ENCODE assay signal across 18 cellular contexts in genomic region chr22:37491559-37492427, GRCh38. TPM values are rescaled to one million over a fixed set of nuclear protein-coding genes. Genes with fewer than 3 reads are reported as not detected.
DNase-seq lines count a peak whose midpoint lies in the region; ATAC-seq, FAIRE-seq and TF ChIP-seq lines count a peak whose summit lies in the region.
"Had no signal": no experiment of that assay in that cellular context is flagged by ENCODE, and none has a peak within 500 bp of the region (broad histone marks: within the 10 kb centered on the region; RNA-seq: fewer than 3 reads in every experiment).

No MANE protein-coding gene starts in this region.

- no peak for TF ChIP-seq CTCF in bronchial epithelial cell (IDR thresholded peaks at IDR 0.05; ENCODE audit: insufficient read depth, low read length, severe bottlenecking)
- TF ChIP-seq CTCF in mucosa of descending colon (IDR thresholded peaks at IDR 0.05) = no peak

- ATAC-seq in mucosa of descending colon (peak; percentile 53), HG02610 (IDR thresholded peaks at IDR 0.05; ENCODE audit: unreplicated experiment) (no peak), HG03095 (IDR thresholded peaks at IDR 0.05; ENCODE audit: unreplicated experiment) (no peak)

- no peaks in the 10 kb centered on the region for H3K27me3 ChIP-seq in bronchial epithelial cell (ENCODE audit: control insufficient read depth, insufficient read depth, low read length)

- H3K36me3 ChIP-seq in bronchial epithelial cell (ENCODE audit: control insufficient read depth, insufficient read depth, low read length) (peaks cover 21% of the 10 kb centered on the region), mucosa of descending colon (ENCODE audit: low read depth) (no peaks in the 10 kb centered on the region)

- H3K27me3 Mint-ChIP-seq in activated CD4-positive, alpha-beta T cell treated with anti-CD3 and anti-CD28 coated beads, Interleukin-2, amount 10 ng/mL, durations not matched to agents 7 days and 5 days = no peaks in the 10 kb centered on the region

- no peak overlapping the region for H3K4me3 Mint-ChIP-seq in activated CD4-positive, alpha-beta T cell treated with anti-CD3 and anti-CD28 coated beads, Interleukin-2, amount 10 ng/mL, durations not matched to agents 7 days and 5 days

- peaks cover 45% of the 10 kb centered on the region for H3K4me1 Mint-ChIP-seq in activated CD4-positive, alpha-beta T cell treated with anti-CD3 and anti-CD28 coated beads, Interleukin-2, amount 10 ng/mL, durations not matched to agents 7 days and 5 days

- no peak for FAIRE-seq in bronchial epithelial cell (lab: Jason Lieb, UNC)
- FAIRE-seq: HTR-8/SVneo had no signal

- DNase-seq in activated CD4-positive, alpha-beta T cell treated with anti-CD3 and anti-CD28 coated beads, Interleukin-2, amount 10 ng/mL, durations not matched to agents 7 days and 5 days = no peak
- DNase-seq in activated CD4-positive, alpha-beta T cell treated with anti-CD3 and anti-CD28 coated beads, Interleukin-2, amount 50 U/mL, for 48 hours = no peak
- DNase-seq in bronchial epithelial cell (ENCODE audit: low read depth) (peak; percentile 20), mucosa of descending colon (peak in 2 of 3 donors; percentile 44 to 58), superior temporal gyrus (ENCODE audit: extremely low spot score) (no peak), NOMO-1 treated with dmso at 0.1 percent for 144 hours (lab: John Stamatoyannopoulos, UW; ENCODE audit: unreplicated experiment) (no peak)
- DNase-seq: DMS 273 treated with DMSO at 0.1 percent for 48 hours; GDM1; NCI-H1092 treated with DMSO at 0.1 percent for 48 hours; NCI-H2081; NCI-H748 treated with DMSO at 0.1 percent for 48 hours; NK-92 treated with Interleukin-12 subunit alpha and Interleukin-12 subunit beta, amount 100 ng/mL, for 24 hours had no signal

- CTCF ChIA-PET in activated CD4-positive, alpha-beta T cell treated with anti-CD3 and anti-CD28 coated beads, Interleukin-2, amount 10 ng/mL, durations not matched to agents 7 days and 5 days (lab: Charles Lee) = interaction anchor here (0.6 to 1.3 kb wide), 4 partner anchors 15 to 175 kb away, joined by 3 to 4 read pairs (median 3); no protein-coding TSS in a partner anchor

- intact Hi-C loops in mucosa of descending colon (cut with DNase I, micrococcal nuclease) = no loop called here

- H3K9me3 Mint-ChIP-seq in activated CD4-positive, alpha-beta T cell treated with anti-CD3 and anti-CD28 coated beads, Interleukin-2, amount 10 ng/mL, durations not matched to agents 7 days and 5 days = no peaks in the 10 kb centered on the region
- H3K9me3 Mint-ChIP-seq: H9 had no signal

- H3K9me3 ChIP-seq in mucosa of descending colon = no peaks in the 10 kb centered on the region

- peak overlapping the region; percentile 80 for H3K27ac Mint-ChIP-seq in activated CD4-positive, alpha-beta T cell treated with anti-CD3 and anti-CD28 coated beads, Interleukin-2, amount 10 ng/mL, durations not matched to agents 7 days and 5 days
- H3K27ac Mint-ChIP-seq: H9 had no signal

- no peaks in the 10 kb centered on the region for H3K4me1 ChIP-seq in mucosa of descending colon (ENCODE audit: low read depth)

- POLR2A ChIA-PET in activated CD4-positive, alpha-beta T cell treated with anti-CD3 and anti-CD28 coated beads, Interleukin-2, amount 10 ng/mL, durations not matched to agents 7 days and 5 days (lab: Charles Lee) = no interaction called here

- no peaks in the 10 kb centered on the region for H3K36me3 Mint-ChIP-seq in activated CD4-positive, alpha-beta T cell treated with anti-CD3 and anti-CD28 coated beads, Interleukin-2, amount 10 ng/mL, durations not matched to agents 7 days and 5 days (ENCODE audit: low read depth)

- H3K4me3 ChIP-seq in bronchial epithelial cell (ENCODE audit: low read depth, low read length) (no peak overlapping the region), mucosa of descending colon (no peak overlapping the region)

RNA-seq across cellular contexts. Expression of gene MFNG, which starts 5.6 kb away (rescaled TPM):
- total RNA-seq in activated CD4-positive, alpha-beta T cell treated with anti-CD3 and anti-CD28 coated beads, Interleukin-2, amount 10 ng/mL, durations not matched to agents 7 days and 5 days = 100 to 1,000 TPM; 218 to 219 TPM
- 0.26 and 1.3 TPM in 2 replicates for total RNA-seq in bronchial epithelial cell
- 10 to 100 TPM; 11.3 to 16.1 (median 13.7) TPM for total RNA-seq in mucosa of descending colon
- total RNA-seq: NCI-H460, RPMI7951 had no signal

RNA-seq across cellular contexts. Expression of gene CARD10, which starts 27.4 kb away (rescaled TPM):
- not detected for total RNA-seq in activated CD4-positive, alpha-beta T cell treated with anti-CD3 and anti-CD28 coated beads, Interleukin-2, amount 10 ng/mL, durations not matched to agents 7 days and 5 days
- total RNA-seq in bronchial epithelial cell (8.1 and 14.2 TPM in 2 replicates), mucosa of descending colon (10 to 100 TPM; 43.3 to 74.1 (median 60.5) TPM)

Comparison
In these comparisons a context has a peak if more than half of its experiments do, and no peak if none do; other contexts are left out.
1. DNase-seq: peak in bronchial epithelial cell (single experiment) and mucosa of descending colon (2 of 3); none in activated CD4-positive, alpha-beta T cell treated with anti-CD3 and anti-CD28 coated beads, Interleukin-2, amount 10 ng/mL, durations not matched to agents 7 days and 5 days (single experiment), activated CD4-positive, alpha-beta T cell treated with anti-CD3 and anti-CD28 coated beads, Interleukin-2, amount 50 U/mL, for 48 hours (0 of 2), superior temporal gyrus (single experiment) and NOMO-1 treated with dmso at 0.1 percent for 144 hours (single experiment).
2. RNA of gene MFNG, which starts 5.6 kb away (total RNA-seq): 218 to 219 TPM in activated CD4-positive, alpha-beta T cell treated with anti-CD3 and anti-CD28 coated beads, Interleukin-2, amount 10 ng/mL, durations not matched to agents 7 days and 5 days; 11.3 to 16.1 TPM in mucosa of descending colon and 0.26 to 1.3 TPM in bronchial epithelial cell; every median in the first group is over 10 times any median in the second.